In the genomic region with DNA sequence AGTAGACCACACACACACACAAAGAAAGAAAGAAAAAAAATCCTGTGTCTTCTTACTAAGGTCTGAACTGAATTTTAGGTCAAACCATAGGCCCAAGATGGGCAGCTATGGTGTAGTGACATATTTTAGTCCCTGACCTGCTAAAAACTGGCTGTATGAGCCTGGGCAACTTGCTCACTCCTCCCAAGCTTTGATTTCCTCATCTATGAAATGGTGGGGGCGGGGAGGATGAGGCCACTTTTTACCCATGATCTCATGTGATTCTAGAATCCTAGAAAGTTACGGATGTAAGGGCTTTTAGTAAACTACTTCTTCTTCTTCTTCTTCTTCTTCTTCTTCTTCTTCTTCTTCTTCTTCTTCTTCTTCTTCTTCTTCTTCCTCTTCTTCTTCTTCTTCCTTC, we compare ENCODE assay signal across 24 cellular contexts. TPM values are rescaled to one million over a fixed set of nuclear protein-coding genes. Genes with fewer than 3 reads are reported as not detected.
"Had no signal": no experiment of that assay in that cellular context is flagged by ENCODE, and none has a peak within 500 bp of the region (broad histone marks: within the 10 kb centered on the region; RNA-seq: fewer than 3 reads in every experiment).

No MANE protein-coding gene starts in this region.

- H3K4me3 Mint-ChIP-seq: activated CD8-positive, alpha-beta T cell treated with anti-CD3 and anti-CD28 coated beads, Interleukin-2, amount 10 ng/mL, durations not matched to agents 7 days and 5 days; activated naive CD4-positive, alpha-beta T cell treated with anti-CD3 and anti-CD28 coated beads, Interleukin-2, amount 10 ng/mL, durations not matched to agents 7 days and 5 days; activated naive CD8-positive, alpha-beta T cell treated with anti-CD3 and anti-CD28 coated beads, Interleukin-2, amount 50 U/mL, for 24 hours; activated T-cell treated with anti-CD3 and anti-CD28 coated beads, Interleukin-2, amount 50 U/mL, for 4 hours; central memory CD8-positive, alpha-beta T cell; nephron progenitor cell; stimulated activated memory B cell treated with anti-CD40 and anti-IgM and Interleukin-4, amounts not matched to agents 10 μg/mL and 1 μg/mL and 100 μg/mL, for 72 hours had no signal

- H3K4me3 ChIP-seq: colonic mucosa, spleen, thoracic aorta had no signal

- H3K27ac Mint-ChIP-seq: activated CD8-positive, alpha-beta T cell treated with anti-CD3 and anti-CD28 coated beads, Interleukin-2, amount 10 ng/mL, durations not matched to agents 7 days and 5 days; activated naive CD4-positive, alpha-beta T cell treated with anti-CD3 and anti-CD28 coated beads, Interleukin-2, amount 10 ng/mL, durations not matched to agents 7 days and 5 days; activated naive CD8-positive, alpha-beta T cell treated with anti-CD3 and anti-CD28 coated beads, Interleukin-2, amount 50 U/mL, for 24 hours; nephron progenitor cell; stimulated activated memory B cell treated with anti-CD40 and anti-IgM and Interleukin-4, amounts not matched to agents 10 μg/mL and 1 μg/mL and 100 μg/mL, for 72 hours had no signal

- H3K27me3 ChIP-seq: colonic mucosa had no signal

- H3K9me3 ChIP-seq: colonic mucosa, spleen, thoracic aorta had no signal

- H3K36me3 Mint-ChIP-seq: activated naive CD4-positive, alpha-beta T cell treated with anti-CD3 and anti-CD28 coated beads, Interleukin-2, amount 10 ng/mL, durations not matched to agents 7 days and 5 days; stimulated activated memory B cell treated with anti-CD40 and anti-IgM and Interleukin-4, amounts not matched to agents 10 μg/mL and 1 μg/mL and 100 μg/mL, for 72 hours had no signal

- DNase-seq: activated CD4-positive, alpha-beta T cell treated with anti-CD3 and anti-CD28 coated beads for 48 hours; activated CD4-positive, CD25-positive, alpha-beta regulatory T cell; activated CD8-positive, alpha-beta T cell treated with anti-CD3 and anti-CD28 coated beads, Interleukin-2, amount 10 ng/mL, durations not matched to agents 7 days and 5 days; activated naive CD4-positive, alpha-beta T cell treated with anti-CD3 and anti-CD28 coated beads, Interleukin-2, amount 10 ng/mL, durations not matched to agents 7 days and 5 days; activated naive CD8-positive, alpha-beta T cell treated with anti-CD3 and anti-CD28 coated beads, Interleukin-2, amount 50 U/mL, for 24 hours; activated T-cell treated with anti-CD3 and anti-CD28 coated beads, Interleukin-2, amount 50 U/mL, for 4 hours; colonic mucosa; erythroblast; head of caudate nucleus; kidney; mammary epithelial cell; midbrain; nephron progenitor cell; nucleus accumbens; posterior cingulate gyrus; spleen; stimulated activated CD4-positive, alpha-beta T cell treated with anti-CD3 and anti-CD28 coated beads, Interleukin-4, amount 100 ng/mL, for 4 hours had no signal

- H3K27ac ChIP-seq: colonic mucosa, thoracic aorta had no signal

- H3K4me1 ChIP-seq: colonic mucosa, spleen had no signal

- H3K4me1 Mint-ChIP-seq: activated naive CD4-positive, alpha-beta T cell treated with anti-CD3 and anti-CD28 coated beads, Interleukin-2, amount 10 ng/mL, durations not matched to agents 7 days and 5 days; central memory CD8-positive, alpha-beta T cell; nephron progenitor cell; stimulated activated memory B cell treated with anti-CD40 and anti-IgM and Interleukin-4, amounts not matched to agents 10 μg/mL and 1 μg/mL and 100 μg/mL, for 72 hours had no signal

- H3K9me3 Mint-ChIP-seq: activated naive CD4-positive, alpha-beta T cell treated with anti-CD3 and anti-CD28 coated beads, Interleukin-2, amount 10 ng/mL, durations not matched to agents 7 days and 5 days; activated naive CD8-positive, alpha-beta T cell treated with anti-CD3 and anti-CD28 coated beads, Interleukin-2, amount 50 U/mL, for 24 hours; activated T-cell treated with anti-CD3 and anti-CD28 coated beads, Interleukin-2, amount 50 U/mL, for 4 hours; central memory CD8-positive, alpha-beta T cell; nephron progenitor cell had no signal

- H3K36me3 ChIP-seq: colonic mucosa, spleen, thoracic aorta had no signal

- ATAC-seq: activated CD8-positive, alpha-beta T cell treated with anti-CD3 and anti-CD28 coated beads, Interleukin-2, amount 10 ng/mL, durations not matched to agents 7 days and 5 days; activated naive CD8-positive, alpha-beta T cell treated with anti-CD3 and anti-CD28 coated beads, Interleukin-2, amount 50 U/mL, for 24 hours; activated T-cell treated with anti-CD3 and anti-CD28 coated beads, Interleukin-2, amount 50 U/mL, for 4 hours; left lobe of liver; stimulated activated memory B cell treated with anti-CD40 and anti-IgM and Interleukin-4, amounts not matched to agents 10 μg/mL and 1 μg/mL and 100 μg/mL, for 72 hours had no signal

RNA-seq across cellular contexts. Expression of a gene that starts 6.1 kb away (rescaled TPM):
- total RNA-seq: activated CD8-positive, alpha-beta T cell treated with anti-CD3 and anti-CD28 coated beads, Interleukin-2, amount 10 ng/mL, durations not matched to agents 7 days and 5 days; activated T-cell treated with anti-CD3 and anti-CD28 coated beads, Interleukin-2, amount 50 U/mL, for 4 hours; frontal cortex; kidney; mammary epithelial cell; renal cortical epithelial cell; thoracic aorta; ureter had no signal

RNA-seq across cellular contexts. Expression of a gene that starts 47.7 kb away (rescaled TPM):
- total RNA-seq: activated CD8-positive, alpha-beta T cell treated with anti-CD3 and anti-CD28 coated beads, Interleukin-2, amount 10 ng/mL, durations not matched to agents 7 days and 5 days; activated T-cell treated with anti-CD3 and anti-CD28 coated beads, Interleukin-2, amount 50 U/mL, for 4 hours; frontal cortex; left lobe of liver; mammary epithelial cell; renal cortical epithelial cell; spleen; thoracic aorta had no signal
